34 cellular contexts compared by ENCODE assay signal in genomic region chr2:232466221-232466620, GRCh38. TPM values are rescaled to one million over a fixed set of nuclear protein-coding genes. Genes with fewer than 3 reads are reported as not detected.
"Had no signal": no experiment of that assay in that cellular context is flagged by ENCODE, and none has a peak within 500 bp of the region (broad histone marks: within the 10 kb centered on the region; RNA-seq: fewer than 3 reads in every experiment).

No MANE protein-coding gene starts in this region.

- H3K4me2 ChIP-seq: hepatocyte had no signal

- H3K27me3 ChIP-seq: adrenal gland, body of pancreas, uterus had no signal

- H3K9me3 ChIP-seq: adrenal gland, body of pancreas, gastroesophageal sphincter, neutrophil, uterus had no signal

- H3K27ac ChIP-seq: adrenal gland, body of pancreas, gastroesophageal sphincter, hepatocyte, left ventricle myocardium inferior, neutrophil, uterus had no signal

- FAIRE-seq: colon, endometrium, small intestine had no signal

- H3K4me3 ChIP-seq: adrenal gland, body of pancreas, gastroesophageal sphincter, hepatocyte, left ventricle myocardium inferior, lung, uterus had no signal

- H3K4me1 Mint-ChIP-seq: activated CD4-positive, alpha-beta T cell treated with anti-CD3 and anti-CD28 coated beads, Interleukin-2, amount 10 ng/mL, durations not matched to agents 24 days and 14 days; activated naive CD8-positive, alpha-beta T cell treated with anti-CD3 and anti-CD28 coated beads for 36 hours; stimulated activated naive CD8-positive, alpha-beta T cell treated with anti-CD3 and anti-CD28 coated beads, Interleukin-15, amount 100 ng/mL, for 72 hours had no signal

- H3K36me3 Mint-ChIP-seq: activated CD4-positive, alpha-beta memory T cell treated with anti-CD3 and anti-CD28 coated beads for 36 hours; activated naive CD8-positive, alpha-beta T cell treated with anti-CD3 and anti-CD28 coated beads for 36 hours; stimulated activated memory B cell treated with anti-CD40 and anti-IgM and Interleukin-4, amounts not matched to agents 10 μg/mL and 1 μg/mL and 100 μg/mL, for 72 hours; type B pancreatic cell had no signal

- H2AFZ ChIP-seq: hepatocyte had no signal

- H3K36me3 ChIP-seq: adrenal gland, gastroesophageal sphincter, left ventricle myocardium inferior, neutrophil, uterus had no signal

- H3K9me3 Mint-ChIP-seq: activated CD4-positive, alpha-beta memory T cell treated with anti-CD3 and anti-CD28 coated beads for 36 hours; activated CD4-positive, alpha-beta T cell treated with anti-CD3 and anti-CD28 coated beads, Interleukin-2, amount 10 ng/mL, durations not matched to agents 24 days and 14 days; activated naive CD4-positive, alpha-beta T cell treated with anti-CD3 and anti-CD28 coated beads for 36 hours; activated naive CD8-positive, alpha-beta T cell treated with anti-CD3 and anti-CD28 coated beads for 36 hours; activated T-helper 1 cell treated with anti-CD3 and anti-CD28 coated beads, Interleukin-12 subunit alpha, Interleukin-12 subunit beta, Interleukin-2, Interleukin-4 antibody, amounts not matched to agents 30 ng/mL and 10 ng/mL and 1 ng/mL, durations not matched to agents 14 hours and 24 hours and 36 hours; type B pancreatic cell had no signal

- ATAC-seq: body of pancreas; gastroesophageal sphincter; sciatic nerve; stimulated activated memory B cell treated with anti-CD40 and anti-IgM and Interleukin-4, amounts not matched to agents 10 μg/mL and 1 μg/mL and 100 μg/mL, for 72 hours; stimulated activated naive CD8-positive, alpha-beta T cell treated with anti-CD3 and anti-CD28 coated beads, Interleukin-15, amount 100 ng/mL, for 72 hours had no signal

- H3K27ac Mint-ChIP-seq: activated CD4-positive, alpha-beta memory T cell treated with anti-CD3 and anti-CD28 coated beads for 36 hours; activated CD4-positive, alpha-beta T cell treated with anti-CD3 and anti-CD28 coated beads, Interleukin-2, amount 10 ng/mL, durations not matched to agents 24 days and 14 days; activated naive CD4-positive, alpha-beta T cell treated with anti-CD3 and anti-CD28 coated beads for 36 hours; activated naive CD8-positive, alpha-beta T cell treated with anti-CD3 and anti-CD28 coated beads for 36 hours; activated T-helper 1 cell treated with anti-CD3 and anti-CD28 coated beads, Interleukin-12 subunit alpha, Interleukin-12 subunit beta, Interleukin-2, Interleukin-4 antibody, amounts not matched to agents 30 ng/mL and 10 ng/mL and 1 ng/mL, durations not matched to agents 14 hours and 24 hours and 36 hours; nephron progenitor cell; progenitor cell of endocrine pancreas; stimulated activated memory B cell treated with anti-CD40 and anti-IgM and Interleukin-4, amounts not matched to agents 10 μg/mL and 1 μg/mL and 100 μg/mL, for 72 hours; stimulated activated naive CD8-positive, alpha-beta T cell treated with anti-CD3 and anti-CD28 coated beads, Interleukin-15, amount 100 ng/mL, for 72 hours; type B pancreatic cell had no signal

- H3K79me2 ChIP-seq: hepatocyte had no signal

- H3K4me1 ChIP-seq: adrenal gland, body of pancreas, gastroesophageal sphincter, left ventricle myocardium inferior, uterus had no signal

- DNase-seq: activated CD4-positive, alpha-beta memory T cell treated with anti-CD3 and anti-CD28 coated beads for 36 hours; activated CD4-positive, alpha-beta T cell treated with anti-CD3 and anti-CD28 coated beads, Interleukin-2, amount 10 ng/mL, durations not matched to agents 24 days and 14 days; activated CD4-positive, CD25-positive, alpha-beta regulatory T cell treated with anti-CD3 and anti-CD28 coated beads, Interleukin-2, amount 50 U/mL, for 72 hours; activated CD8-positive, alpha-beta memory T cell treated with anti-CD3 and anti-CD28 coated beads, Interleukin-2, amount 50 U/mL, for 4 hours; activated effector memory CD4-positive, alpha-beta T cell treated with anti-CD3 and anti-CD28 coated beads, Interleukin-2, amount 50 U/mL, for 16 hours; activated naive CD4-positive, alpha-beta T cell treated with anti-CD3 and anti-CD28 coated beads for 36 hours; activated naive CD8-positive, alpha-beta T cell treated with anti-CD3 and anti-CD28 coated beads for 36 hours; activated T-cell treated with anti-CD3 and anti-CD28 coated beads, Interleukin-2, amount 50 U/mL, for 1 hour; adrenal gland; aorta; body of pancreas; dermis blood vessel endothelial cell; effector CD8-positive, alpha-beta T cell; erythroblast; islet precursor cell; left ventricle myocardium inferior; nephron progenitor cell; small intestine; stimulated activated CD4-positive, alpha-beta T cell treated with anti-CD3 and anti-CD28 coated beads, Interleukin-4, amount 100 ng/mL, for 4 hours; stimulated activated CD8-positive, alpha-beta memory T cell treated with anti-CD3 and anti-CD28 coated beads, Interleukin-4, amount 100 ng/mL, for 48 hours; stimulated activated naive CD8-positive, alpha-beta T cell treated with anti-CD3 and anti-CD28 coated beads, Interleukin-15, amount 100 ng/mL, for 72 hours; substantia nigra; uterus had no signal

- H3K4me3 Mint-ChIP-seq: activated CD4-positive, alpha-beta memory T cell treated with anti-CD3 and anti-CD28 coated beads for 36 hours; activated CD4-positive, alpha-beta T cell treated with anti-CD3 and anti-CD28 coated beads, Interleukin-2, amount 10 ng/mL, durations not matched to agents 24 days and 14 days; activated naive CD4-positive, alpha-beta T cell treated with anti-CD3 and anti-CD28 coated beads for 36 hours; activated naive CD8-positive, alpha-beta T cell treated with anti-CD3 and anti-CD28 coated beads for 36 hours; activated T-helper 1 cell treated with anti-CD3 and anti-CD28 coated beads, Interleukin-12 subunit alpha, Interleukin-12 subunit beta, Interleukin-2, Interleukin-4 antibody, amounts not matched to agents 30 ng/mL and 10 ng/mL and 1 ng/mL, durations not matched to agents 14 hours and 24 hours and 36 hours; nephron progenitor cell; stimulated activated memory B cell treated with anti-CD40 and anti-IgM and Interleukin-4, amounts not matched to agents 10 μg/mL and 1 μg/mL and 100 μg/mL, for 72 hours; stimulated activated naive CD8-positive, alpha-beta T cell treated with anti-CD3 and anti-CD28 coated beads, Interleukin-15, amount 100 ng/mL, for 72 hours; type B pancreatic cell had no signal

RNA-seq across cellular contexts. Expression of gene ALPI, which starts 10.3 kb away (rescaled TPM):
- polyA plus RNA-seq: adrenal gland, lung had no signal

RNA-seq across cellular contexts. Expression of gene ECEL1, which starts 21.4 kb away (rescaled TPM):
- polyA plus RNA-seq: aorta had no signal

RNA-seq across cellular contexts. Expression of gene PRSS56, which starts 54.0 kb away (rescaled TPM):
- polyA plus RNA-seq: aorta, hepatocyte, lung, small intestine had no signal

RNA-seq across cellular contexts. Expression of gene ALPG, which starts 59.6 kb away (rescaled TPM):
- polyA plus RNA-seq: adrenal gland, aorta had no signal

RNA-seq across cellular contexts. Expression of gene CHRND, which starts 59.7 kb away (rescaled TPM):
- polyA plus RNA-seq: aorta, hepatocyte, lung, small intestine had no signal
